Comparison of ENCODE assay signal across 32 cellular contexts in the genomic region with DNA sequence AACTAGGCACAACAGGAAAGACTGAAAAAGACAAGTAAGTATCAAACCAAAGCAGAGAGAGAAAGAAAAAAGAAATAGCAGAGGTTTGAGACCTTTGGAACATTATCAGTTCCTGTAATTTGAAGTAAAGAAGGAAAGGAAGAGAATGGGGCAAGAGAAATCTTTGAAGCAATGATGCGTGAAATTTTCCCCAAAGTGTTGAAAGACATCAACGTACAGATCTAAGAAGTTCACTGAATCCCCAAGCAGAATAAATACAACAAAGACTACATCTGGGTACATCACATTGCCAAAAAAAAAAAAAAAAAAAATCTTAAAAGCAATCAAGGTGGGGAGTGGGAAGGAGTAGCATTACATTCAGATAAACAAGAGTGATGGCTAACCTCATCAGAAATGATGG.
"Had no signal": no experiment of that assay in that cellular context is flagged by ENCODE, and none has a peak within 500 bp of the region (broad histone marks: within the 10 kb centered on the region; RNA-seq: fewer than 3 reads in every experiment).

No MANE protein-coding gene starts in this region.

- H3K27ac Mint-ChIP-seq: activated B cell treated with CpG ODN at 0.5 μM for 24 hours; activated CD8-positive, alpha-beta T cell treated with anti-CD3 and anti-CD28 coated beads for 36 hours; activated naive CD8-positive, alpha-beta T cell treated with anti-CD3 and anti-CD28 coated beads for 36 hours; activated naive CD8-positive, alpha-beta T cell treated with anti-CD3 and anti-CD28 coated beads, Interleukin-2, amount 50 U/mL, for 24 hours; T-helper 17 cell; T-helper 2 cell treated with Interferon-gamma antibody and Interleukin-4, amounts not matched to agents 5 μg/mL and 100 μg/mL, for 36 hours had no signal

- H3K9me3 Mint-ChIP-seq: activated B cell treated with CpG ODN at 0.5 μM for 24 hours; activated naive CD8-positive, alpha-beta T cell treated with anti-CD3 and anti-CD28 coated beads, Interleukin-2, amount 50 U/mL, for 24 hours; activated T-cell treated with anti-CD3 and anti-CD28 coated beads, Interleukin-2, amount 50 U/mL, for 4 hours; effector memory CD8-positive, alpha-beta T cell had no signal

- H3K27ac ChIP-seq: adrenal gland, body of pancreas, esophagus muscularis mucosa, foreskin keratinocyte, gastrocnemius medialis, heart left ventricle, WERI-Rb-1 had no signal

- DNase-seq: activated B cell treated with CpG ODN at 0.5 μM for 24 hours; activated CD4-positive, alpha-beta T cell treated with anti-CD3 and anti-CD28 coated beads for 48 hours; activated CD4-positive, alpha-beta T cell treated with anti-CD3 and anti-CD28 coated beads, Interleukin-2, amount 50 U/mL, for 1 hour; activated CD4-positive, alpha-beta T cell treated with anti-CD3 and anti-CD28 coated beads, Interleukin-2, amount 50 U/mL, for 48 hours; activated CD8-positive, alpha-beta memory T cell treated with anti-CD3 and anti-CD28 coated beads for 24 hours; activated CD8-positive, alpha-beta T cell treated with anti-CD3 and anti-CD28 coated beads for 36 hours; activated gamma-delta T cell; activated naive CD4-positive, alpha-beta T cell; activated naive CD4-positive, alpha-beta T cell treated with anti-CD3 and anti-CD28 coated beads, Interleukin-2, amount 50 U/mL, for 16 hours; activated naive CD8-positive, alpha-beta T cell treated with anti-CD3 and anti-CD28 coated beads for 36 hours; activated naive CD8-positive, alpha-beta T cell treated with anti-CD3 and anti-CD28 coated beads, Interleukin-2, amount 50 U/mL, for 24 hours; activated T-cell treated with anti-CD3 and anti-CD28 coated beads, Interleukin-2, amount 50 U/mL, for 4 hours; adrenal gland; amygdala; aorta; body of pancreas; caudate nucleus; cortex of kidney; dermis blood vessel endothelial cell; effector CD4-positive, alpha-beta T cell; effector memory CD8-positive, alpha-beta T cell; erythroblast; foreskin keratinocyte; gastrocnemius medialis; glutamatergic neuron; heart left ventricle; T-helper 17 cell; T1000; WERI-Rb-1 had no signal

- H3K4me3 Mint-ChIP-seq: activated B cell treated with CpG ODN at 0.5 μM for 24 hours; activated CD8-positive, alpha-beta T cell treated with anti-CD3 and anti-CD28 coated beads for 36 hours; activated naive CD8-positive, alpha-beta T cell treated with anti-CD3 and anti-CD28 coated beads for 36 hours; activated naive CD8-positive, alpha-beta T cell treated with anti-CD3 and anti-CD28 coated beads, Interleukin-2, amount 50 U/mL, for 24 hours; activated T-cell treated with anti-CD3 and anti-CD28 coated beads, Interleukin-2, amount 50 U/mL, for 4 hours; effector memory CD8-positive, alpha-beta T cell; T-helper 17 cell; T-helper 2 cell treated with Interferon-gamma antibody and Interleukin-4, amounts not matched to agents 5 μg/mL and 100 μg/mL, for 36 hours had no signal

- H3K9me3 ChIP-seq: adrenal gland, body of pancreas, esophagus muscularis mucosa, gastrocnemius medialis had no signal

- H3K4me1 ChIP-seq: body of pancreas, foreskin keratinocyte had no signal

- H3K27me3 Mint-ChIP-seq: activated B cell treated with CpG ODN at 0.5 μM for 24 hours; activated CD8-positive, alpha-beta T cell treated with anti-CD3 and anti-CD28 coated beads for 36 hours; activated naive CD8-positive, alpha-beta T cell treated with anti-CD3 and anti-CD28 coated beads for 36 hours; activated naive CD8-positive, alpha-beta T cell treated with anti-CD3 and anti-CD28 coated beads, Interleukin-2, amount 50 U/mL, for 24 hours; effector memory CD8-positive, alpha-beta T cell; T-helper 17 cell had no signal

- H3K4me3 ChIP-seq: adrenal gland, body of pancreas, esophagus muscularis mucosa, gastrocnemius medialis, heart left ventricle had no signal

- H3K27me3 ChIP-seq: adrenal gland, body of pancreas, esophagus muscularis mucosa, foreskin keratinocyte, gastrocnemius medialis, heart left ventricle had no signal

- ATAC-seq: activated CD4-positive, CD25-positive, alpha-beta regulatory T cell treated with anti-CD3 and anti-CD28 coated beads, Interleukin-2, amount 50 U/mL, for 24 hours; activated CD8-positive, alpha-beta T cell treated with anti-CD3 and anti-CD28 coated beads for 36 hours; activated naive CD8-positive, alpha-beta T cell treated with anti-CD3 and anti-CD28 coated beads, Interleukin-2, amount 50 U/mL, for 24 hours; activated T-cell treated with anti-CD3 and anti-CD28 coated beads, Interleukin-2, amount 50 U/mL, for 4 hours; body of pancreas; effector memory CD8-positive, alpha-beta T cell; foreskin keratinocyte; gastrocnemius medialis; heart left ventricle; T-helper 17 cell had no signal
